In the genomic region with DNA sequence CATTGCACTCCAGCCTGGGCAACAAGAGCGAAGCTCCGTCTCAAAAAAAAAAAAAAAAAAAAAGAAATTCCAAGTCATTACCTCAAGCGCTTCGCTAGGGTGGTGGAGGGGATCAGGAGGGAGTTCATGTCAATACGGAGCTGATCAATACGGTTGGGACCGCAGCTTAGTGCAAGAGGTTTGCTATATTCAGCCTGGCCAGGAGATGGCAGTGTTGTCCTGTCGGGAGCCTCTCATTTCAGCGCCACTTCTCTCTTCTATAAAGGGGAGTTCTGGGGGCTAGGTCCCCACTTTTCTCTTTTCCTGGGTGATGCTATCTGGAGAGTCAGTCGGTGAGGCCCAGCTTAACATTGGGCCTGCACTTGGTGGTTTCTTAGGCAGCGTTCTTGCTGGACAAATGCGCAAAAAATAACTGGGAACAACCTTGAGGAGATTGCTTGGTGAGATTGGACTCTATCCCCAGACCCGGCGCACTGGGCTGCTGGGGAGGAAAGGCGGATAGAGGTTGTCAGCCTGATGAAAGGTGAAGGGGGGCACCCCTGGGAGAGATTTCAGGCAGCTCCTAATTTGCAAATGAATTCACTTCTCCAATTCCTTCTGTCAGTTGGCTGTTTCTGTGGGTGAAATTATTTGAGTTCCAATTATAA, we compare ENCODE assay signal across 8 cellular contexts. TPM values are rescaled to one million over a fixed set of nuclear protein-coding genes. Genes with fewer than 3 reads are reported as not detected.
DNase-seq lines count a peak whose midpoint lies in the region; ATAC-seq and TF ChIP-seq lines count a peak whose summit lies in the region.

No MANE protein-coding gene starts in this region.

- H3K27me3 Mint-ChIP-seq in glutamatergic neuron (ENCODE audit: unreplicated experiment) (peaks cover 12% of the 10 kb centered on the region), progenitor cell of endocrine pancreas (peaks cover 67% of the 10 kb centered on the region)

- no peaks in the 10 kb centered on the region for H3K9me3 ChIP-seq in RWPE2 (ENCODE audit: severe bottlenecking)
- no peaks in the 10 kb centered on the region for H3K9me3 ChIP-seq in vagina

- H3K36me3 Mint-ChIP-seq in glutamatergic neuron (ENCODE audit: unreplicated experiment) (no peaks in the 10 kb centered on the region), progenitor cell of endocrine pancreas (ENCODE audit: insufficient read depth) (no peaks in the 10 kb centered on the region)

- peak; percentile 87 for TF ChIP-seq CTCF in GM12874 (IDR thresholded peaks at IDR 0.05; ENCODE audit: insufficient read depth, low read depth, low read length)
- peak; percentile 94 for TF ChIP-seq CTCF in RWPE2 (IDR thresholded peaks at IDR 0.05; ENCODE audit: poor library complexity, severe bottlenecking)
- peak; percentile 87 for TF ChIP-seq CTCF in glutamatergic neuron (IDR thresholded peaks at IDR 0.05; ENCODE audit: partially characterized antibody, unreplicated experiment)
- TF ChIP-seq CTCF in progenitor cell of endocrine pancreas (IDR thresholded peaks at IDR 0.05; ENCODE audit: unreplicated experiment) = peak; percentile 95
- TF ChIP-seq CTCF in vagina (IDR thresholded peaks at IDR 0.05) = peak; percentile 74 to 90 (median 83)

- intact Hi-C loops in vagina (cut with DNase I) = loop anchor here (10.0 kb wide), 2 partner anchors 73 to 1693 kb away; no protein-coding TSS in a partner anchor

- peaks cover 2% of the 10 kb centered on the region for H3K4me1 Mint-ChIP-seq in glutamatergic neuron (ENCODE audit: low read depth, unreplicated experiment)
- peaks cover 2% of the 10 kb centered on the region for H3K4me1 Mint-ChIP-seq in progenitor cell of endocrine pancreas (ENCODE audit: low read depth)

- H3K27ac ChIP-seq in RWPE2 (ENCODE audit: poor library complexity, severe bottlenecking) (no peak overlapping the region), vagina (no peak overlapping the region)

- H3K36me3 ChIP-seq in RWPE2 (ENCODE audit: low read depth) (no peaks in the 10 kb centered on the region), vagina (no peaks in the 10 kb centered on the region)

- peak; percentile 45; the same call in 1 of the 3 replicates for ATAC-seq in RWPE2 (ENCODE audit: low read depth)
- ATAC-seq in HG02623 (IDR thresholded peaks at IDR 0.05; ENCODE audit: unreplicated experiment) = no peak

- peaks cover 24% of the 10 kb centered on the region for H3K27me3 ChIP-seq in RWPE2 (ENCODE audit: insufficient read depth, poor library complexity, severe bottlenecking)
- no peaks in the 10 kb centered on the region for H3K27me3 ChIP-seq in vagina

- no peaks in the 10 kb centered on the region for H3K4me1 ChIP-seq in RWPE2 (ENCODE audit: insufficient read depth, poor library complexity, severe bottlenecking)
- no peaks in the 10 kb centered on the region for H3K4me1 ChIP-seq in vagina

- H3K9me3 Mint-ChIP-seq in glutamatergic neuron (ENCODE audit: unreplicated experiment) (no peaks in the 10 kb centered on the region), progenitor cell of endocrine pancreas (ENCODE audit: low read depth) (no peaks in the 10 kb centered on the region)

- no peak for TF ChIP-seq POLR2A in vagina (IDR thresholded peaks at IDR 0.05)

- DNase-seq in HuH-7.5 (ENCODE audit: low spot score) = peak; percentile 61
- DNase-seq in RWPE2 (ENCODE audit: low spot score) = no peak
- DNase-seq in activated effector memory CD4-positive, alpha-beta T cell treated with anti-CD3 and anti-CD28 coated beads, Interleukin-2, amount 50 U/mL, for 16 hours = peak; percentile 88
- DNase-seq in glutamatergic neuron = peak; percentile 84
- peak; percentile 76 for DNase-seq in progenitor cell of endocrine pancreas (ENCODE audit: low spot score, unreplicated experiment)
- no peak for DNase-seq in vagina (ENCODE audit: extremely low spot score in 2 of 2)

- H3K4me3 ChIP-seq in RWPE2 (ENCODE audit: severe bottlenecking) = no peak overlapping the region
- H3K4me3 ChIP-seq in vagina = no peak overlapping the region

- H3K27ac Mint-ChIP-seq in glutamatergic neuron (ENCODE audit: unreplicated experiment) (no peak overlapping the region), progenitor cell of endocrine pancreas (no peak overlapping the region)

- no peak overlapping the region for H3K4me3 Mint-ChIP-seq in glutamatergic neuron (ENCODE audit: unreplicated experiment)
- no peak overlapping the region for H3K4me3 Mint-ChIP-seq in progenitor cell of endocrine pancreas (ENCODE audit: low read depth)

RNA-seq across cellular contexts. Expression of a gene that starts 40.4 kb away (rescaled TPM):
- total RNA-seq in glutamatergic neuron (ENCODE audit: unreplicated experiment) (not detected), progenitor cell of endocrine pancreas (2.4 and 2.8 TPM in 2 replicates), vagina (38.5 TPM)

Comparison
In these comparisons a context has a peak if more than half of its experiments do, and no peak if none do; other contexts are left out.
1. DNase-seq: peak in HuH-7.5 (single experiment), activated effector memory CD4-positive, alpha-beta T cell treated with anti-CD3 and anti-CD28 coated beads, Interleukin-2, amount 50 U/mL, for 16 hours (single experiment), glutamatergic neuron (single experiment) and progenitor cell of endocrine pancreas (single experiment); none in RWPE2 (single experiment) and vagina (0 of 2).
2. RNA of a gene that starts 40.4 kb away (total RNA-seq): 38.5 TPM in vagina (single experiment); 2.4 to 2.8 TPM in progenitor cell of endocrine pancreas and not detected in glutamatergic neuron (single experiment); every median in the first group is over 10 times any median in the second.
3. Peak in every context shown above with its lines, with median percentiles within 50 percentile points of each other: CTCF ChIP-seq.